In genomic region chr6:28589234-28589951, GRCh38 we compare ENCODE assay signal across 9 cellular contexts.
DNase-seq lines count a peak whose midpoint lies in the region; ATAC-seq lines count a peak whose summit lies in the region.
"Had no signal": no experiment of that assay in that cellular context is flagged by ENCODE, and none has a peak within 500 bp of the region (broad histone marks: within the 10 kb centered on the region; RNA-seq: fewer than 3 reads in every experiment).

No MANE protein-coding gene starts in this region.

- H4K5ac ChIP-seq in mesendoderm (ENCODE audit: low read length): no peak overlapping the region

- peak overlapping the region; percentile 77 for H3K56ac ChIP-seq in mesendoderm (ENCODE audit: low read length)

- H3K4ac ChIP-seq in mesendoderm (ENCODE audit: low read depth, low read length): no peak overlapping the region

- no peak overlapping the region for H3K27ac ChIP-seq in mesendoderm (ENCODE audit: low read depth, low read length)
- H3K27ac ChIP-seq: skin epidermis had no signal

- H3K4me1 ChIP-seq in mesendoderm (ENCODE audit: control insufficient read depth, low read depth, low read length): peaks cover 3% of the 10 kb centered on the region

- no peak overlapping the region for H2BK15ac ChIP-seq in mesendoderm (replicated peaks; ENCODE audit: low read depth)

- no peaks in the 10 kb centered on the region for H3K79me2 ChIP-seq in mesendoderm (ENCODE audit: control insufficient read depth, insufficient read depth, low read length)

- peak overlapping the region; percentile 25 for H3K4me3 ChIP-seq in mesendoderm (ENCODE audit: low read length)
- H3K4me3 ChIP-seq: skin epidermis had no signal

- no peak overlapping the region for H2AK5ac ChIP-seq in mesendoderm (ENCODE audit: low read length)

- DNase-seq in stimulated activated naive CD4-positive, alpha-beta T cell (lab: John Stamatoyannopoulos, UW): peak in 4 of 6 experiments; percentile 3 to 46 (median 22)
- DNase-seq in stimulated activated naive CD4-positive, alpha-beta T cell treated with Interleukin-2 at 50 U/mL for 16 hours (lab: John Stamatoyannopoulos, UW): no peak
- peak; percentile 49 for DNase-seq in HPDE6-E6E7 (ENCODE audit: extremely low spot score)
- DNase-seq in RPMI8226: peak; percentile 85
- peak; percentile 3 for DNase-seq in central memory CD4-positive, alpha-beta T cell
- peak; percentile 100 for DNase-seq in mesendoderm
- DNase-seq in activated gamma-delta T cell (lab: John Stamatoyannopoulos, UW): no peak

- no peak overlapping the region for H4K8ac ChIP-seq in mesendoderm (ENCODE audit: low read depth, low read length)

- no peak overlapping the region for H3K23ac ChIP-seq in mesendoderm (ENCODE audit: low read length)

- ATAC-seq in HG03045 (IDR thresholded peaks at IDR 0.05; ENCODE audit: unreplicated experiment): no peak

- no peak overlapping the region for H2BK5ac ChIP-seq in mesendoderm (ENCODE audit: low read length)

- WGBS in mesendoderm (ENCODE audit: extremely low coverage, insufficient coverage, low lambda C conversion rate): no CpG with 5 or more reads among the region's 34 CpGs

- H2BK120ac ChIP-seq in mesendoderm (ENCODE audit: low read depth, low read length): no peak overlapping the region

- H3K79me1 ChIP-seq in mesendoderm (ENCODE audit: low read length): no peaks in the 10 kb centered on the region

- peak overlapping the region; percentile 34 for H3K18ac ChIP-seq in mesendoderm (ENCODE audit: low read length)

- no peaks in the 10 kb centered on the region for H3K27me3 ChIP-seq in mesendoderm (ENCODE audit: insufficient read depth, low read length, poor library complexity)

- no peaks in the 10 kb centered on the region for H3K36me3 ChIP-seq in mesendoderm (ENCODE audit: control insufficient read depth, insufficient read depth, low read length)

- H3K9ac ChIP-seq in mesendoderm (ENCODE audit: low read length): peak overlapping the region; percentile 58

- peak overlapping the region; percentile 75 for H3K4me2 ChIP-seq in mesendoderm (ENCODE audit: low read length)

Comparison
In these comparisons a context has a peak if more than half of its experiments do, and no peak if none do; other contexts are left out.
1. DNase-seq: peak in stimulated activated naive CD4-positive, alpha-beta T cell (4 of 6), HPDE6-E6E7 (single experiment), RPMI8226 (single experiment), central memory CD4-positive, alpha-beta T cell (single experiment) and mesendoderm (single experiment); none in stimulated activated naive CD4-positive, alpha-beta T cell treated with Interleukin-2 at 50 U/mL for 16 hours (single experiment) and activated gamma-delta T cell (single experiment).